ENCODE assay signal across 11 cellular contexts in the genomic region with DNA sequence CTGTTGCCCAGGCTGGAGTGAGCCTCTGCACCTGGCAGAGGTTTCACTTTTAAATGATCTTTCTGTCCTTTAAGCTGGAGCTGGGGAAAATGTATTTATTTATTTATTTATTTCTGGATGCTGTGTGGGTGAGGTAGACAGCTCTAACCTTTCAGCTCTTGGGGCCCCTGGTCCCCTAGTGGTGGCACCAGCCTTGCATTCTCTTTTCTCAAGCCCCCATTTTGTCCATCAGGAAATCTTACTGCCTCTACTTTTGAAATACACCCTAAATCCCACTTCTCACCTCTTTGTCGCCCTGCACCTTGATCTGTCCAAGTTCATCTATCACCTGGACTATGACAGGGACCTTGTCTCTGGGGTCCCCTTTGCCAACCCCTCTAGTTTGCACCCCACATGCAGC. TPM values are rescaled to one million over a fixed set of nuclear protein-coding genes. Genes with fewer than 3 reads are reported as not detected.
DNase-seq lines count a peak whose midpoint lies in the region; ATAC-seq and TF ChIP-seq lines count a peak whose summit lies in the region.
"Had no signal": no experiment of that assay in that cellular context is flagged by ENCODE, and none has a peak within 500 bp of the region (broad histone marks: within the 10 kb centered on the region; RNA-seq: fewer than 3 reads in every experiment).

No MANE protein-coding gene starts in this region.

- peaks cover 3% of the 10 kb centered on the region for H3K36me3 ChIP-seq in osteoblast (ENCODE audit: insufficient read depth, low read length)

- H2AFZ ChIP-seq in osteoblast (ENCODE audit: low read length), result no peak overlapping the region

- ATAC-seq in HG02642 (IDR thresholded peaks at IDR 0.05; ENCODE audit: poor library complexity, unreplicated experiment), result no peak

- H3K9me3 ChIP-seq in osteoblast (ENCODE audit: low read depth, low read length), result no peaks in the 10 kb centered on the region
- H3K9me3 ChIP-seq: BLaER1 had no signal

- H3K27ac Mint-ChIP-seq in activated CD4-positive, alpha-beta T cell treated with anti-CD3 and anti-CD28 coated beads, Interleukin-2, amount 10 ng/mL, durations not matched to agents 24 days and 14 days, result peak overlapping the region; percentile 59

- in situ Hi-C loops in KBM-7 (cut with MboI; ENCODE audit: low pct_unique_long_range_greater_than_20kb, low sequenced_read_pairs), result no loop called here

- peak overlapping the region; percentile 41 for H3K27ac ChIP-seq in osteoblast (ENCODE audit: low read depth, low read length)
- H3K27ac ChIP-seq: BLaER1 had no signal

- peaks cover 45% of the 10 kb centered on the region for H3K79me2 ChIP-seq in osteoblast (ENCODE audit: insufficient read depth, low read length)

- peak; percentile 67 for DNase-seq in activated CD4-positive, alpha-beta T cell treated with anti-CD3 and anti-CD28 coated beads, Interleukin-2, amount 10 ng/mL, durations not matched to agents 24 days and 14 days
- no peak for DNase-seq in activated CD4-positive, alpha-beta T cell treated with anti-CD3 and anti-CD28 coated beads, Interleukin-2, amount 50 U/mL, for 48 hours
- DNase-seq in KBM-7 (peak; percentile 40), cardiac fibroblast (ENCODE audit: low read depth in 2 of 2) (no peak), osteoblast (ENCODE audit: insufficient read length, low spot score, missing footprints) (no peak), NCI-H1930 (lab: John Stamatoyannopoulos, UW) (no peak), H4 (ENCODE audit: low spot score) (no peak)
- DNase-seq: NCI-H226 had no signal

- peaks cover 24% of the 10 kb centered on the region for H3K4me1 Mint-ChIP-seq in activated CD4-positive, alpha-beta T cell treated with anti-CD3 and anti-CD28 coated beads, Interleukin-2, amount 10 ng/mL, durations not matched to agents 24 days and 14 days

- TF ChIP-seq CTCF in cardiac fibroblast (IDR thresholded peaks at IDR 0.05; ENCODE audit: low read depth, low read length), result peak; percentile 14
- TF ChIP-seq CTCF in osteoblast (IDR thresholded peaks at IDR 0.05; ENCODE audit: extremely low read depth, low read depth, low read length), result peak; percentile 21

- peaks cover 24% of the 10 kb centered on the region for H3K4me1 ChIP-seq in osteoblast (ENCODE audit: insufficient read depth, low read length)

- no peaks in the 10 kb centered on the region for H4K20me1 ChIP-seq in osteoblast (ENCODE audit: insufficient read depth, low read length)
- H4K20me1 ChIP-seq: BLaER1 had no signal

- no peak overlapping the region for H3K4me3 ChIP-seq in cardiac fibroblast (replicated peaks in 1 of 2; ENCODE audit: low read depth in 2 of 2, low read length in 2 of 2)
- no peak overlapping the region for H3K4me3 ChIP-seq in osteoblast (ENCODE audit: insufficient read depth, low read length)
- H3K4me3 ChIP-seq: BLaER1, skin epidermis had no signal

- no peaks in the 10 kb centered on the region for H3K27me3 ChIP-seq in osteoblast (ENCODE audit: insufficient read depth, low read length)
- H3K27me3 ChIP-seq: BLaER1 had no signal

- no peaks in the 10 kb centered on the region for H3K9me3 Mint-ChIP-seq in activated CD4-positive, alpha-beta T cell treated with anti-CD3 and anti-CD28 coated beads, Interleukin-2, amount 10 ng/mL, durations not matched to agents 24 days and 14 days

- H3K4me2 ChIP-seq in osteoblast (ENCODE audit: insufficient read depth, low read length), result no peak overlapping the region
- H3K4me2 ChIP-seq: BLaER1 had no signal

- intact Hi-C loops in activated CD4-positive, alpha-beta T cell treated with anti-CD3 and anti-CD28 coated beads, Interleukin-2, amount 10 ng/mL, durations not matched to agents 24 days and 14 days (cut with micrococcal nuclease), result no loop called here

- peaks cover 5% of the 10 kb centered on the region for H3K36me3 Mint-ChIP-seq in activated CD4-positive, alpha-beta T cell treated with anti-CD3 and anti-CD28 coated beads, Interleukin-2, amount 10 ng/mL, durations not matched to agents 24 days and 14 days (ENCODE audit: low read depth)

- H3K4me3 Mint-ChIP-seq in activated CD4-positive, alpha-beta T cell treated with anti-CD3 and anti-CD28 coated beads, Interleukin-2, amount 10 ng/mL, durations not matched to agents 24 days and 14 days, result peak overlapping the region; percentile 25

- H3K27me3 Mint-ChIP-seq in activated CD4-positive, alpha-beta T cell treated with anti-CD3 and anti-CD28 coated beads, Interleukin-2, amount 10 ng/mL, durations not matched to agents 24 days and 14 days, result no peaks in the 10 kb centered on the region

RNA-seq across cellular contexts. Expression of gene B9D2, which starts 2.1 kb away (rescaled TPM):
- total RNA-seq in activated CD4-positive, alpha-beta T cell treated with anti-CD3 and anti-CD28 coated beads, Interleukin-2, amount 10 ng/mL, durations not matched to agents 24 days and 14 days, result 6.3 and 8.6 TPM in 2 replicates
- total RNA-seq in osteoblast, result 5.6 and 6.5 TPM in 2 replicates
- 7.5 and 9.3 TPM in 2 replicates for total RNA-seq in H4 (2014; rRNA removed; shearing (Covaris generic))

RNA-seq across cellular contexts. Expression of gene TMEM91, which starts 10.2 kb away (rescaled TPM):
- 4.2 and 5.8 TPM in 2 replicates for total RNA-seq in activated CD4-positive, alpha-beta T cell treated with anti-CD3 and anti-CD28 coated beads, Interleukin-2, amount 10 ng/mL, durations not matched to agents 24 days and 14 days
- 5.9 and 6.2 TPM in 2 replicates for total RNA-seq in osteoblast
- total RNA-seq in H4 (2014; rRNA removed; shearing (Covaris generic)), result 0.08 and 0.97 TPM in 2 replicates

RNA-seq across cellular contexts. Expression of gene TGFB1, which starts 12.4 kb away (rescaled TPM):
- 125 and 127 TPM in 2 replicates for total RNA-seq in activated CD4-positive, alpha-beta T cell treated with anti-CD3 and anti-CD28 coated beads, Interleukin-2, amount 10 ng/mL, durations not matched to agents 24 days and 14 days
- 17.4 and 21.2 TPM in 2 replicates for total RNA-seq in osteoblast
- 12.5 and 15.4 TPM in 2 replicates for total RNA-seq in H4 (2014; rRNA removed; shearing (Covaris generic))

RNA-seq across cellular contexts. Expression of gene EXOSC5, which starts 31.1 kb away (rescaled TPM):
- 65.8 and 69.2 TPM in 2 replicates for total RNA-seq in activated CD4-positive, alpha-beta T cell treated with anti-CD3 and anti-CD28 coated beads, Interleukin-2, amount 10 ng/mL, durations not matched to agents 24 days and 14 days
- total RNA-seq in osteoblast, result 13.3 and 14.5 TPM in 2 replicates
- total RNA-seq in H4 (2014; rRNA removed; shearing (Covaris generic)), result 28.5 and 28.9 TPM in 2 replicates

RNA-seq across cellular contexts. Expression of gene BCKDHA, which starts 31.5 kb away (rescaled TPM):
- total RNA-seq in activated CD4-positive, alpha-beta T cell treated with anti-CD3 and anti-CD28 coated beads, Interleukin-2, amount 10 ng/mL, durations not matched to agents 24 days and 14 days, result 11.4 and 20.1 TPM in 2 replicates
- total RNA-seq in osteoblast, result 33.9 and 37.3 TPM in 2 replicates
- 32.6 and 47.7 TPM in 2 replicates for total RNA-seq in H4 (2014; rRNA removed; shearing (Covaris generic))

Comparison
In these comparisons a context has a peak if more than half of its experiments do, and no peak if none do; other contexts are left out.
1. DNase-seq: peak in activated CD4-positive, alpha-beta T cell treated with anti-CD3 and anti-CD28 coated beads, Interleukin-2, amount 10 ng/mL, durations not matched to agents 24 days and 14 days (single experiment) and KBM-7 (single experiment); none in activated CD4-positive, alpha-beta T cell treated with anti-CD3 and anti-CD28 coated beads, Interleukin-2, amount 50 U/mL, for 48 hours (0 of 2), cardiac fibroblast (0 of 2), osteoblast (single experiment), NCI-H1930 (0 of 2) and H4 (single experiment).